In the genomic region with DNA sequence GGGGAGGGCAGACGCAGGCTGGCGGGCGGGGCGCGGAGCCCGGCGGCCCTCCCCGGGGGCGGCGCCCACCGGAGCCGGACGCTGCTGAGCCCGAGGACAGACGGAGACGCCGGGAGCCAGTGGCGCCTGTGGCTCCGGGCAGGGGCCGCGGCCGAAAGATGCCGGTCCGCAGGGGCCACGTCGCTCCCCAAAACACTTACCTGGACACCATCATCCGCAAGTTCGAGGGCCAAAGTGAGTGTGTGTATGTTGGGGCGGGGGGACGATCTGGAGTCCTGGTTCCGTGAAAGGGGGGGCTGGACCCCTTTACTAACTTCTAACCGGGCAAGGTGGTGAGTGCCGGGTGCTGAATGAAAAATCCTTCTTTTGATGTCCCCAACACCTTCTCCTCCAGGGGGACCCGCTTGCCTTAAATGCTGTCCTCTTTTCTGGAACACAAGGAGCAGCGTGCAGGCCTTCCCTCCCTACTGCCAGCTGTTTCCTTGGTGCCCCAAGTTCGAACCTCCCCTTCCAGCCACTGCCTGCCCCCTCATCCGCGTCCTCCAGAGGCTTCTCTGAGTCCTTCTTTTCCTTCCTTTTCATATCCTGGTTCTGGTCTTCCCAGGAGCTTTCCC, we compare ENCODE assay signal across 1 cellular context.
TF ChIP-seq lines count a peak whose summit lies in the region.

Gene KCNH6 (plus strand): TSS at position 103 of the 614 bp plus-strand sequence. CDS start 56 bp downstream, at position 159.

TF ChIP-seq in WTC11, 78 proteins besides CTCF, POLR2A, EP300 and RAD21:
- TF ChIP-seq USF2 (CRISPR knock-in tag; IDR thresholded peaks at IDR 0.05) (0 out of 2 replicates have a peak, but pooled peaks have one; percentile 21), NR2C2 (CRISPR knock-in tag; IDR thresholded peaks at IDR 0.05) (no peak), ZBTB21 (CRISPR knock-in tag; IDR thresholded peaks at IDR 0.05; ENCODE audit: borderline replicate concordance) (peak; percentile 36; the same call in 1 of the 2 replicates), USF1 (CRISPR knock-in tag; IDR thresholded peaks at IDR 0.05) (no peak), TP53 (CRISPR knock-in tag; IDR thresholded peaks at IDR 0.05) (0 out of 2 replicates have a peak, but pooled peaks have one; percentile 6)
TF ChIP-seq in WTC11: peak in this region for 3.
